Comparison of ENCODE assay signal across 1 cellular context in the genomic region with DNA sequence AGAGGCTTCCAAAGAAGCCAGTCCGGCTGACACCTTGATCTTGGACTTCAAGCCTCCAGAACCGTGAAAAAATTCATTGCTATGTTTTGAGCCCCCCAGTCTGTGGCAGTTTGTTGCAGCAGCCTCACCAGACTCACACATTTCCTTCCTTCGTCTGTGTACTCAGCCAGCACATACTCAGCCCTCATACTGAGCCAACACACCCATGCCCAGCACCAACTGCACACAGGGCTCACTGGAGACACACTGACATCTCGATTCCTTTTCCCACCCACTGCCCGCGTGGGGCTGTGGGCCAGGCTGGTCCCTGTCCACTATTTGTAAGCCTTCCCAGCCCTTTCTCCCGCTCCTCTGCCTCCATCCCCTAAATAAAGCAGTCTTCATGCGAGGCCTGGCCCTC.
TF ChIP-seq lines count a peak whose summit lies in the region.

No MANE protein-coding gene starts in this region.

TF ChIP-seq in K562, 482 proteins besides CTCF, POLR2A, EP300 and RAD21:
- TF ChIP-seq CHD2 (IDR thresholded peaks at IDR 0.05; ENCODE audit: low read depth, low read length) (no peak), FOXA3 (CRISPR knock-in tag; conservative IDR thresholded peaks at IDR 0.05 in 1 of 2, IDR thresholded peaks at IDR 0.05 in 1 of 2) (no peak), ATF7 (IDR thresholded peaks at IDR 0.05) (no peak), CHCHD3 (CRISPR knock-in tag; IDR thresholded peaks at IDR 0.05) (no peak), RAD51 (IDR thresholded peaks at IDR 0.05; ENCODE audit: borderline replicate concordance, low read depth) (no peak), TRIM24 (IDR thresholded peaks at IDR 0.05) (no peak), ZNF766 (CRISPR knock-in tag; conservative IDR thresholded peaks at IDR 0.05) (no peak), SOX6 (IDR thresholded peaks at IDR 0.05) (no peak), NFRKB (IDR thresholded peaks at IDR 0.05; ENCODE audit: low read depth) (no peak), NCOA2 (IDR thresholded peaks at IDR 0.05; ENCODE audit: partially characterized antibody in 2 of 2) (no peak), KDM4B (IDR thresholded peaks at IDR 0.05; ENCODE audit: borderline replicate concordance in 2 of 2, low read depth in 1 of 2) (no peak), TBP (optimal IDR thresholded peaks at IDR 0.05; ENCODE audit: low read depth, low read length) (no peak), ZNF174 (CRISPR knock-in tag; IDR thresholded peaks at IDR 0.05) (no peak), RFX1 (IDR thresholded peaks at IDR 0.05) (no peak), ETV5 (CRISPR knock-in tag; IDR thresholded peaks at IDR 0.05; ENCODE audit: low read depth) (no peak)
- TF ChIP-seq, protein P1, sequence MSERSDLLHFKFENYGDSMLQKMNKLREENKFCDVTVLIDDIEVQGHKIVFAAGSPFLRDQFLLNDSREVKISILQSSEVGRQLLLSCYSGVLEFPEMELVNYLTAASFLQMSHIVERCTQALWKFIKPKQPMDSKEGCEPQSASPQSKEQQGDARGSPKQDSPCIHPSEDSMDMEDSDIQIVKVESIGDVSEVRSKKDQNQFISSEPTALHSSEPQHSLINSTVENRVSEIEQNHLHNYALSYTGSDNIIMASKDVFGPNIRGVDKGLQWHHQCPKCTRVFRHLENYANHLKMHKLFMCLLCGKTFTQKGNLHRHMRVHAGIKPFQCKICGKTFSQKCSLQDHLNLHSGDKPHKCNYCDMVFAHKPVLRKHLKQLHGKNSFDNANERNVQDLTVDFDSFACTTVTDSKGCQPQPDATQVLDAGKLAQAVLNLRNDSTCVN (CRISPR knock-in tag; IDR thresholded peaks at IDR 0.05) = no peak
- TF ChIP-seq, protein P2, sequence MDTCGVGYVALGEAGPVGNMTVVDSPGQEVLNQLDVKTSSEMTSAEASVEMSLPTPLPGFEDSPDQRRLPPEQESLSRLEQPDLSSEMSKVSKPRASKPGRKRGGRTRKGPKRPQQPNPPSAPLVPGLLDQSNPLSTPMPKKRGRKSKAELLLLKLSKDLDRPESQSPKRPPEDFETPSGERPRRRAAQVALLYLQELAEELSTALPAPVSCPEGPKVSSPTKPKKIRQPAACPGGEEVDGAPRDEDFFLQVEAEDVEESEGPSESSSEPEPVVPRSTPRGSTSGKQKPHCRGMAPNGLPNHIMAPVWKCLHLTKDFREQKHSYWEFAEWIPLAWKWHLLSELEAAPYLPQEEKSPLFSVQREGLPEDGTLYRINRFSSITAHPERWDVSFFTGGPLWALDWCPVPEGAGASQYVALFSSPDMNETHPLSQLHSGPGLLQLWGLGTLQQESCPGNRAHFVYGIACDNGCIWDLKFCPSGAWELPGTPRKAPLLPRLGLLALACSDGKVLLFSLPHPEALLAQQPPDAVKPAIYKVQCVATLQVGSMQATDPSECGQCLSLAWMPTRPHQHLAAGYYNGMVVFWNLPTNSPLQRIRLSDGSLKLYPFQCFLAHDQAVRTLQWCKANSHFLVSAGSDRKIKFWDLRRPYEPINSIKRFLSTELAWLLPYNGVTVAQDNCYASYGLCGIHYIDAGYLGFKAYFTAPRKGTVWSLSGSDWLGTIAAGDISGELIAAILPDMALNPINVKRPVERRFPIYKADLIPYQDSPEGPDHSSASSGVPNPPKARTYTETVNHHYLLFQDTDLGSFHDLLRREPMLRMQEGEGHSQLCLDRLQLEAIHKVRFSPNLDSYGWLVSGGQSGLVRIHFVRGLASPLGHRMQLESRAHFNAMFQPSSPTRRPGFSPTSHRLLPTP (IDR thresholded peaks at IDR 0.05; ENCODE audit: borderline replicate concordance, extremely low read depth, insufficient read length) = no peak
